Comparison of ENCODE assay signal across 25 cellular contexts in the genomic region with DNA sequence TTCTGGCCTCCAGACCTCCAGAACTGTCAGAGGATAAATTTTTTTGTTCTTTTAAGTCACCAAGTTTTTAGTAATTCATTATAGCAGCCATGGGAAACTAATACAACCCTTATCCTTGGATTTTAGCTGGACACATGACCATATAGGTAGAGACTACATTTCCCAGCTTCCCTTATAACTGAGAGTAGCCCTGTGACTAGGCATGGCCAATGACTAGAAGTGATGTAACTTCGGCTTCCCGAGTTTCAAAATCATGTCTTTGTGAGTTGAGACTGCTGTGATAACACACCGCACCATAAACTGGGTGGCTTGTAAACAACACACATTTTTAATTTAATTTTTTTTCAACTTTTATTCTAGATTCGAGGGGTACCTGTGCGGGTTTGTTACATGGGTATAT.
DNase-seq lines count a peak whose midpoint lies in the region; ATAC-seq and TF ChIP-seq lines count a peak whose summit lies in the region.
"Had no signal": no experiment of that assay in that cellular context is flagged by ENCODE, and none has a peak within 500 bp of the region (broad histone marks: within the 10 kb centered on the region; RNA-seq: fewer than 3 reads in every experiment).

No MANE protein-coding gene starts in this region.

- CTCF ChIA-PET in MCF 10A (lab: Yijun Ruan, JAX) (interaction anchor here (1.1 kb wide), 1 partner anchor 27 kb away, joined by 3 read pairs; no protein-coding TSS in a partner anchor), mammary epithelial cell (lab: Charles Lee; ENCODE audit: low non-redundant PET) (no interaction called here)

- dilution Hi-C loops in mammary epithelial cell (cut with HindIII; ENCODE audit: low sequenced_read_pairs) = no loop called here

- BruUV-seq in MCF 10A (replicated peaks; lab: Mats Ljungman, UMichigan) = no TSS peak
- no TSS peak for BruUV-seq in mammary epithelial cell (replicated peaks; lab: Mats Ljungman, UMichigan)

- H3K27me3 Mint-ChIP-seq in MCF 10A (ENCODE audit: insufficient read depth, unreplicated experiment) = no peaks in the 10 kb centered on the region
- H3K27me3 Mint-ChIP-seq: IgD-negative memory B cell; stimulated activated naive B cell treated with anti-CD40 and anti-IgM and Interleukin-4, amounts not matched to agents 10 μg/mL and 1 μg/mL and 100 μg/mL, for 72 hours had no signal

- no peaks in the 10 kb centered on the region for H3K9me3 ChIP-seq in mammary epithelial cell (replicated peaks; ENCODE audit: insufficient read depth, low read length)
- H3K9me3 ChIP-seq: SJSA1, thoracic aorta had no signal

- intact Hi-C loops in MCF 10A (cut with micrococcal nuclease) = no loop called here
- intact Hi-C loops in mammary epithelial cell (cut with micrococcal nuclease) = no loop called here

- H3K9ac ChIP-seq in mammary epithelial cell (ENCODE audit: insufficient read depth, low read length) = no peak overlapping the region

- POLR2A ChIA-PET in MCF 10A (lab: Yijun Ruan, JAX) = interaction anchor here (1.1 kb wide), 1 partner anchor 46 kb away, joined by 3 read pairs; no protein-coding TSS in a partner anchor

- H3K79me2 ChIP-seq in mammary epithelial cell (ENCODE audit: insufficient read depth, low read length) = no peaks in the 10 kb centered on the region

- no peak overlapping the region for H3K27ac Mint-ChIP-seq in MCF 10A (ENCODE audit: low read depth, unreplicated experiment)
- H3K27ac Mint-ChIP-seq: activated CD8-positive, alpha-beta T cell treated with anti-CD3 and anti-CD28 coated beads, Interleukin-2, amount 10 ng/mL, durations not matched to agents 7 days and 5 days; CD4-positive, alpha-beta memory T cell; nephron progenitor cell; stimulated activated naive B cell treated with anti-CD40 and anti-IgM and Interleukin-4, amounts not matched to agents 10 μg/mL and 1 μg/mL and 100 μg/mL, for 72 hours; T-helper 2 cell treated with Interferon-gamma antibody and Interleukin-4, amounts not matched to agents 5 μg/mL and 100 μg/mL, for 36 hours had no signal

- no peak for ATAC-seq in HG03342 (IDR thresholded peaks at IDR 0.05; ENCODE audit: unreplicated experiment)
- ATAC-seq: activated CD8-positive, alpha-beta T cell treated with anti-CD3 and anti-CD28 coated beads, Interleukin-2, amount 10 ng/mL, durations not matched to agents 7 days and 5 days; PC-3 had no signal

- no peaks in the 10 kb centered on the region for H3K27me3 ChIP-seq in mammary epithelial cell (ENCODE audit: insufficient read depth, low read length)
- H3K27me3 ChIP-seq: cardiac muscle cell, SJSA1 had no signal

- H3K4me3 Mint-ChIP-seq in MCF 10A (ENCODE audit: unreplicated experiment) = no peak overlapping the region
- H3K4me3 Mint-ChIP-seq: activated CD8-positive, alpha-beta T cell treated with anti-CD3 and anti-CD28 coated beads, Interleukin-2, amount 10 ng/mL, durations not matched to agents 7 days and 5 days; CD4-positive, alpha-beta memory T cell; nephron progenitor cell; T-helper 2 cell treated with Interferon-gamma antibody and Interleukin-4, amounts not matched to agents 5 μg/mL and 100 μg/mL, for 36 hours had no signal

- H3K4me1 Mint-ChIP-seq in MCF 10A (ENCODE audit: insufficient read depth, unreplicated experiment) = peaks cover under 1% of the 10 kb centered on the region
- H3K4me1 Mint-ChIP-seq: CD4-positive, alpha-beta memory T cell had no signal

- no peaks in the 10 kb centered on the region for H3K36me3 ChIP-seq in mammary epithelial cell (ENCODE audit: insufficient read depth, low read length)
- H3K36me3 ChIP-seq: cardiac muscle cell, SJSA1, thoracic aorta had no signal

- peaks cover 10% of the 10 kb centered on the region for H3K4me1 ChIP-seq in mammary epithelial cell (ENCODE audit: insufficient read depth, low read length)

- DNase-seq in MCF 10A (ENCODE audit: unreplicated experiment) (peak; percentile 28), mammary epithelial cell (no peak), SK-MEL-5 (ENCODE audit: low read depth, low spot score) (peak; percentile 50), fibroblast of pulmonary artery (ENCODE audit: low read depth) (peak; percentile 50), kidney tubule cell (ENCODE audit: low spot score) (no peak), superior temporal gyrus (ENCODE audit: extremely low spot score) (no peak)
- no peak for DNase-seq in activated naive CD4-positive, alpha-beta T cell (lab: John Stamatoyannopoulos, UW)
- DNase-seq: activated CD4-positive, CD25-positive, alpha-beta regulatory T cell; activated CD8-positive, alpha-beta T cell treated with anti-CD3 and anti-CD28 coated beads, Interleukin-2, amount 10 ng/mL, durations not matched to agents 7 days and 5 days; activated naive CD4-positive, alpha-beta T cell treated with Interleukin-2 at 50 U/mL for 16 hours; activated T-cell treated with anti-CD3 and anti-CD28 coated beads, Interleukin-2, amount 50 U/mL, for 1 hour; amygdala; CD4-positive, alpha-beta memory T cell; NCI-H187; nephron progenitor cell; PC-3; posterior cingulate gyrus; stimulated activated naive B cell treated with anti-CD40 and anti-IgM and Interleukin-4, amounts not matched to agents 10 μg/mL and 1 μg/mL and 100 μg/mL, for 72 hours had no signal

- no peaks in the 10 kb centered on the region for H3K36me3 Mint-ChIP-seq in MCF 10A (ENCODE audit: insufficient read depth, unreplicated experiment)
- H3K36me3 Mint-ChIP-seq: CD4-positive, alpha-beta memory T cell; IgD-negative memory B cell had no signal

- TF ChIP-seq CTCF in MCF 10A (IDR thresholded peaks at IDR 0.05; ENCODE audit: unreplicated experiment) (no peak), mammary epithelial cell (conservative IDR thresholded peaks at IDR 0.05 in 1 of 2, IDR thresholded peaks at IDR 0.05 in 1 of 2; ENCODE audit: extremely low read depth in 1 of 2, insufficient read depth in 1 of 2, low read depth in 1 of 2, low read length in 2 of 2) (no peak), fibroblast of pulmonary artery (IDR thresholded peaks at IDR 0.05; ENCODE audit: low read length, missing control alignments) (no peak)

- H3K4me2 ChIP-seq in mammary epithelial cell (ENCODE audit: insufficient read depth, low read depth, low read length) = no peak overlapping the region

- no peak overlapping the region for H3K27ac ChIP-seq in mammary epithelial cell (ENCODE audit: insufficient read depth, low read depth, low read length)
- H3K27ac ChIP-seq: cardiac muscle cell, epithelial cell of prostate, SJSA1, thoracic aorta had no signal

- no peak overlapping the region for H3K4me3 ChIP-seq in mammary epithelial cell (replicated peaks in 1 of 3; ENCODE audit: insufficient read depth in 1 of 3, low read depth in 2 of 3, low read length in 3 of 3)
- no peak overlapping the region for H3K4me3 ChIP-seq in fibroblast of pulmonary artery (replicated peaks; ENCODE audit: low read depth, low read length)
- H3K4me3 ChIP-seq: cardiac muscle cell, SJSA1, thoracic aorta had no signal

- in situ Hi-C loops in mammary epithelial cell (cut with MboI; ENCODE audit: low sequenced_read_pairs in 2 of 2) = no loop called here
- in situ Hi-C loops in SK-MEL-5 (cut with HindIII; ENCODE audit: low pct_unique_long_range_greater_than_20kb, low sequenced_read_pairs) = no loop called here

- no peaks in the 10 kb centered on the region for H3K9me3 Mint-ChIP-seq in MCF 10A (ENCODE audit: unreplicated experiment)
- H3K9me3 Mint-ChIP-seq: CD4-positive, alpha-beta memory T cell; IgD-negative memory B cell; nephron progenitor cell; T-helper 2 cell treated with Interferon-gamma antibody and Interleukin-4, amounts not matched to agents 5 μg/mL and 100 μg/mL, for 36 hours had no signal

- no peaks in the 10 kb centered on the region for H4K20me1 ChIP-seq in mammary epithelial cell (ENCODE audit: insufficient read depth, low read length)

- WGBS in mammary epithelial cell (ENCODE audit: low coverage, missing lambda C conversion rate) = 97% methylated on average over 5 of the region's 5 CpGs

- H2AFZ ChIP-seq in mammary epithelial cell (ENCODE audit: low read depth, low read length) = no peak overlapping the region

Comparison
In these comparisons a context has a peak if more than half of its experiments do, and no peak if none do; other contexts are left out.
1. DNase-seq: peak in MCF 10A (single experiment), SK-MEL-5 (single experiment) and fibroblast of pulmonary artery (single experiment); none in mammary epithelial cell (single experiment), kidney tubule cell (single experiment), superior temporal gyrus (single experiment) and activated naive CD4-positive, alpha-beta T cell (0 of 4).